ENCODE assay signal across 1 cellular context in the genomic region with DNA sequence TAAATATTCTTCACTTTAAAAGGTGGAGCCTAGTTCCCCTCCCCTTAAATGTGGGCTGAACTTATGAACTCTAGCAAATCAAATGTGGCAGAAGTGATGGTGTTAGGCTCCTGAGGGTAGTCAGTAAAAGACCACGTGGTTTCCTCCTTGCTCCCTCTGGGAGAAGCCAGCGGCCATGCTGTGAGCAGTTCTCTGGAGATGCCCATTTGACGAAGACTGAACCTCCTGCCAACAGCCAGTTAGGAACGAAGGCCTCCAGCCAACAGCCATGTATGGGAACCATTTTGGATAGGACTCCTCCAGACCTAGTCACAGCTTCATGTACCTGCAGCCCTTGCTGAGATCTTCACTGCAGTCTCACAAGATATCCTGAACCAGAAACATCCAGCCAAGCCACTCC.
A peak's percentile ranks its signal among the peaks of the same experiment; 100 is the strongest.
TF ChIP-seq lines count a peak whose summit lies in the region.

No MANE protein-coding gene starts in this region.

TF ChIP-seq in K562, 482 proteins besides CTCF, POLR2A, EP300 and RAD21 (continued from another document and continues in another):
- TF ChIP-seq, protein P1, sequence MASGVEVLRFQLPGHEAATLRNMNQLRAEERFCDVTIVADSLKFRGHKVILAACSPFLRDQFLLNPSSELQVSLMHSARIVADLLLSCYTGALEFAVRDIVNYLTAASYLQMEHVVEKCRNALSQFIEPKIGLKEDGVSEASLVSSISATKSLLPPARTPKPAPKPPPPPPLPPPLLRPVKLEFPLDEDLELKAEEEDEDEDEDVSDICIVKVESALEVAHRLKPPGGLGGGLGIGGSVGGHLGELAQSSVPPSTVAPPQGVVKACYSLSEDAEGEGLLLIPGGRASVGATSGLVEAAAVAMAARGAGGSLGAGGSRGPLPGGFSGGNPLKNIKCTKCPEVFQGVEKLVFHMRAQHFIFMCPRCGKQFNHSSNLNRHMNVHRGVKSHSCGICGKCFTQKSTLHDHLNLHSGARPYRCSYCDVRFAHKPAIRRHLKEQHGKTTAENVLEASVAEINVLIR (CRISPR knock-in tag; IDR thresholded peaks at IDR 0.05) = no peak; the same call in 1 of the 2 replicates
- TF ChIP-seq, protein P2, sequence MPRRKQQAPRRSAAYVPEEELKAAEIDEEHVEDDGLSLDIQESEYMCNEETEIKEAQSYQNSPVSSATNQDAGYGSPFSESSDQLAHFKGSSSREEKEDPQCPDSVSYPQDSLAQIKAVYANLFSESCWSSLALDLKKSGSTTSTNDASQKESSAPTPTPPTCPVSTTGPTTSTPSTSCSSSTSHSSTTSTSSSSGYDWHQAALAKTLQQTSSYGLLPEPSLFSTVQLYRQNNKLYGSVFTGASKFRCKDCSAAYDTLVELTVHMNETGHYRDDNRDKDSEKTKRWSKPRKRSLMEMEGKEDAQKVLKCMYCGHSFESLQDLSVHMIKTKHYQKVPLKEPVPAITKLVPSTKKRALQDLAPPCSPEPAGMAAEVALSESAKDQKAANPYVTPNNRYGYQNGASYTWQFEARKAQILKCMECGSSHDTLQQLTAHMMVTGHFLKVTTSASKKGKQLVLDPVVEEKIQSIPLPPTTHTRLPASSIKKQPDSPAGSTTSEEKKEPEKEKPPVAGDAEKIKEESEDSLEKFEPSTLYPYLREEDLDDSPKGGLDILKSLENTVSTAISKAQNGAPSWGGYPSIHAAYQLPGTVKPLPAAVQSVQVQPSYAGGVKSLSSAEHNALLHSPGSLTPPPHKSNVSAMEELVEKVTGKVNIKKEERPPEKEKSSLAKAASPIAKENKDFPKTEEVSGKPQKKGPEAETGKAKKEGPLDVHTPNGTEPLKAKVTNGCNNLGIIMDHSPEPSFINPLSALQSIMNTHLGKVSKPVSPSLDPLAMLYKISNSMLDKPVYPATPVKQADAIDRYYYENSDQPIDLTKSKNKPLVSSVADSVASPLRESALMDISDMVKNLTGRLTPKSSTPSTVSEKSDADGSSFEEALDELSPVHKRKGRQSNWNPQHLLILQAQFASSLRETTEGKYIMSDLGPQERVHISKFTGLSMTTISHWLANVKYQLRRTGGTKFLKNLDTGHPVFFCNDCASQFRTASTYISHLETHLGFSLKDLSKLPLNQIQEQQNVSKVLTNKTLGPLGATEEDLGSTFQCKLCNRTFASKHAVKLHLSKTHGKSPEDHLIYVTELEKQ (CRISPR knock-in tag; IDR thresholded peaks at IDR 0.05) = 0 out of 2 replicates have a peak, but pooled peaks have one; percentile 72
- TF ChIP-seq TAF7 (tag; IDR thresholded peaks at IDR 0.05) = 0 out of 2 replicates have a peak, but pooled peaks have one; percentile 27
- TF ChIP-seq, protein P3, sequence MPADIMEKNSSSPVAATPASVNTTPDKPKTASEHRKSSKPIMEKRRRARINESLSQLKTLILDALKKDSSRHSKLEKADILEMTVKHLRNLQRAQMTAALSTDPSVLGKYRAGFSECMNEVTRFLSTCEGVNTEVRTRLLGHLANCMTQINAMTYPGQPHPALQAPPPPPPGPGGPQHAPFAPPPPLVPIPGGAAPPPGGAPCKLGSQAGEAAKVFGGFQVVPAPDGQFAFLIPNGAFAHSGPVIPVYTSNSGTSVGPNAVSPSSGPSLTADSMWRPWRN (IDR thresholded peaks at IDR 0.05; ENCODE audit: low read depth) = no peak
- TF ChIP-seq, protein P4, sequence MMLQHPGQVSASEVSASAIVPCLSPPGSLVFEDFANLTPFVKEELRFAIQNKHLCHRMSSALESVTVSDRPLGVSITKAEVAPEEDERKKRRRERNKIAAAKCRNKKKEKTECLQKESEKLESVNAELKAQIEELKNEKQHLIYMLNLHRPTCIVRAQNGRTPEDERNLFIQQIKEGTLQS (IDR thresholded peaks at IDR 0.05) = no peak
- TF ChIP-seq, protein P4 (CRISPR knock-in tag; conservative IDR thresholded peaks at IDR 0.05) = no peak
- TF ChIP-seq HMG20A (CRISPR knock-in tag; conservative IDR thresholded peaks at IDR 0.05) = no peak
- TF ChIP-seq HNRNPK (IDR thresholded peaks at IDR 0.05; ENCODE audit: low read depth, low read length, poor library complexity, severe bottlenecking) = no peak
- TF ChIP-seq, protein P5, sequence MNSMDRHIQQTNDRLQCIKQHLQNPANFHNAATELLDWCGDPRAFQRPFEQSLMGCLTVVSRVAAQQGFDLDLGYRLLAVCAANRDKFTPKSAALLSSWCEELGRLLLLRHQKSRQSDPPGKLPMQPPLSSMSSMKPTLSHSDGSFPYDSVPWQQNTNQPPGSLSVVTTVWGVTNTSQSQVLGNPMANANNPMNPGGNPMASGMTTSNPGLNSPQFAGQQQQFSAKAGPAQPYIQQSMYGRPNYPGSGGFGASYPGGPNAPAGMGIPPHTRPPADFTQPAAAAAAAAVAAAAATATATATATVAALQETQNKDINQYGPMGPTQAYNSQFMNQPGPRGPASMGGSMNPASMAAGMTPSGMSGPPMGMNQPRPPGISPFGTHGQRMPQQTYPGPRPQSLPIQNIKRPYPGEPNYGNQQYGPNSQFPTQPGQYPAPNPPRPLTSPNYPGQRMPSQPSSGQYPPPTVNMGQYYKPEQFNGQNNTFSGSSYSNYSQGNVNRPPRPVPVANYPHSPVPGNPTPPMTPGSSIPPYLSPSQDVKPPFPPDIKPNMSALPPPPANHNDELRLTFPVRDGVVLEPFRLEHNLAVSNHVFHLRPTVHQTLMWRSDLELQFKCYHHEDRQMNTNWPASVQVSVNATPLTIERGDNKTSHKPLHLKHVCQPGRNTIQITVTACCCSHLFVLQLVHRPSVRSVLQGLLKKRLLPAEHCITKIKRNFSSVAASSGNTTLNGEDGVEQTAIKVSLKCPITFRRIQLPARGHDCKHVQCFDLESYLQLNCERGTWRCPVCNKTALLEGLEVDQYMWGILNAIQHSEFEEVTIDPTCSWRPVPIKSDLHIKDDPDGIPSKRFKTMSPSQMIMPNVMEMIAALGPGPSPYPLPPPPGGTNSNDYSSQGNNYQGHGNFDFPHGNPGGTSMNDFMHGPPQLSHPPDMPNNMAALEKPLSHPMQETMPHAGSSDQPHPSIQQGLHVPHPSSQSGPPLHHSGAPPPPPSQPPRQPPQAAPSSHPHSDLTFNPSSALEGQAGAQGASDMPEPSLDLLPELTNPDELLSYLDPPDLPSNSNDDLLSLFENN (IDR thresholded peaks at IDR 0.05; ENCODE audit: low read depth in 2 of 2, low read length in 2 of 2) = no peak
- TF ChIP-seq, protein P6, sequence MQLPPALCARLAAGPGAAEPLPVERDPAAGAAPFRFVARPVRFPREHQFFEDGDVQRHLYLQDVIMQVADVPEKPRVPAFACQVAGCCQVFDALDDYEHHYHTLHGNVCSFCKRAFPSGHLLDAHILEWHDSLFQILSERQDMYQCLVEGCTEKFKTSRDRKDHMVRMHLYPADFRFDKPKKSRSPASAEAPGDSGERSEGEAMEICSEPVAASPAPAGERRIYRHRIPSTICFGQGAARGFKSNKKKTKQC (CRISPR knock-in tag; IDR thresholded peaks at IDR 0.05) = no peak
- TF ChIP-seq, protein P7, sequence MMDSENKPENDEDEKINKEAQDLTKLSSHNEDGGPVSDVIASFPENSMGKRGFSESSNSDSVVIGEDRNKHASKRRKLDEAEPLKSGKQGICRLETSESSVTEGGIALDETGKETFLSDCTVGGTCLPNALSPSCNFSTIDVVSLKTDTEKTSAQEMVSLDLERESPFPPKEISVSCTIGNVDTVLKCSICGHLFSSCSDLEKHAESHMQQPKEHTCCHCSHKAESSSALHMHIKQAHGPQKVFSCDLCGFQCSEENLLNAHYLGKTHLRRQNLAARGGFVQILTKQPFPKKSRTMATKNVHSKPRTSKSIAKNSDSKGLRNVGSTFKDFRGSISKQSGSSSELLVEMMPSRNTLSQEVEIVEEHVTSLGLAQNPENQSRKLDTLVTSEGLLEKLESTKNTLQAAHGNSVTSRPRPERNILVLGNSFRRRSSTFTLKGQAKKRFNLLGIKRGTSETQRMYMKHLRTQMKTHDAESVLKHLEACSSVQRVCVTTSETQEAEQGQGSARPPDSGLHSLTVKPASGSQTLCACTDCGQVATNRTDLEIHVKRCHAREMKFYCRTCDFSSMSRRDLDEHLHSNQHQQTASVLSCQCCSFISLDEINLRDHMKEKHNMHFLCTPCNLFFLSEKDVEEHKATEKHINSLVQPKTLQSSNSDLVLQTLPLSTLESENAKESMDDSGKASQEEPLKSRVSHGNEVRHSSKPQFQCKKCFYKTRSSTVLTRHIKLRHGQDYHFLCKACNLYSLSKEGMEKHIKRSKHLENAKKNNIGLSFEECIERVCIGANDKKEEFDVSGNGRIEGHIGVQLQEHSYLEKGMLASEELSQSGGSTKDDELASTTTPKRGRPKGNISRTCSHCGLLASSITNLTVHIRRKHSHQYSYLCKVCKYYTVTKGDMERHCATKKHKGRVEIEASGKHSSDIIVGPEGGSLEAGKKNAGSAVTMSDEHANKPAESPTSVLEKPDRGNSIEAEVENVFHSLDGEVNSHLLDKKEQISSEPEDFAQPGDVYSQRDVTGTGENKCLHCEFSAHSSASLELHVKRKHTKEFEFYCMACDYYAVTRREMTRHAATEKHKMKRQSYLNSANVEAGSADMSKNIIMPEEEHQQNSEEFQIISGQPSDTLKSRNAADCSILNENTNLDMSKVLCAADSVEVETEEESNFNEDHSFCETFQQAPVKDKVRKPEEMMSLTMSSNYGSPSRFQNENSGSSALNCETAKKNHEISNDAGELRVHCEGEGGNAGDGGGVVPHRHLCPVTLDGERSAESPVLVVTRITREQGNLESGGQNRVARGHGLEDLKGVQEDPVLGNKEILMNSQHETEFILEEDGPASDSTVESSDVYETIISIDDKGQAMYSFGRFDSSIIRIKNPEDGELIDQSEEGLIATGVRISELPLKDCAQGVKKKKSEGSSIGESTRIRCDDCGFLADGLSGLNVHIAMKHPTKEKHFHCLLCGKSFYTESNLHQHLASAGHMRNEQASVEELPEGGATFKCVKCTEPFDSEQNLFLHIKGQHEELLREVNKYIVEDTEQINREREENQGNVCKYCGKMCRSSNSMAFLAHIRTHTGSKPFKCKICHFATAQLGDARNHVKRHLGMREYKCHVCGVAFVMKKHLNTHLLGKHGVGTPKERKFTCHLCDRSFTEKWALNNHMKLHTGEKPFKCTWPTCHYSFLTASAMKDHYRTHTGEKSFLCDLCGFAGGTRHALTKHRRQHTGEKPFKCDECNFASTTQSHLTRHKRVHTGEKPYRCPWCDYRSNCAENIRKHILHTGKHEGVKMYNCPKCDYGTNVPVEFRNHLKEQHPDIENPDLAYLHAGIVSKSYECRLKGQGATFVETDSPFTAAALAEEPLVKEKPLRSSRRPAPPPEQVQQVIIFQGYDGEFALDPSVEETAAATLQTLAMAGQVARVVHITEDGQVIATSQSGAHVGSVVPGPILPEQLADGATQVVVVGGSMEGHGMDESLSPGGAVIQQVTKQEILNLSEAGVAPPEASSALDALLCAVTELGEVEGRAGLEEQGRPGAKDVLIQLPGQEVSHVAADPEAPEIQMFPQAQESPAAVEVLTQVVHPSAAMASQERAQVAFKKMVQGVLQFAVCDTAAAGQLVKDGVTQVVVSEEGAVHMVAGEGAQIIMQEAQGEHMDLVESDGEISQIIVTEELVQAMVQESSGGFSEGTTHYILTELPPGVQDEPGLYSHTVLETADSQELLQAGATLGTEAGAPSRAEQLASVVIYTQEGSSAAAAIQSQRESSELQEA (IDR thresholded peaks at IDR 0.05; ENCODE audit: low read depth) = no peak
- TF ChIP-seq ZNF324 (CRISPR knock-in tag; IDR thresholded peaks at IDR 0.05) = no peak
- no peak for TF ChIP-seq KLF16 (IDR thresholded peaks at IDR 0.05)
- no peak for TF ChIP-seq CREB1 (IDR thresholded peaks at IDR 0.05)
- TF ChIP-seq CREB1 (CRISPR knock-in tag; IDR thresholded peaks at IDR 0.05) = no peak
- TF ChIP-seq, protein P8, sequence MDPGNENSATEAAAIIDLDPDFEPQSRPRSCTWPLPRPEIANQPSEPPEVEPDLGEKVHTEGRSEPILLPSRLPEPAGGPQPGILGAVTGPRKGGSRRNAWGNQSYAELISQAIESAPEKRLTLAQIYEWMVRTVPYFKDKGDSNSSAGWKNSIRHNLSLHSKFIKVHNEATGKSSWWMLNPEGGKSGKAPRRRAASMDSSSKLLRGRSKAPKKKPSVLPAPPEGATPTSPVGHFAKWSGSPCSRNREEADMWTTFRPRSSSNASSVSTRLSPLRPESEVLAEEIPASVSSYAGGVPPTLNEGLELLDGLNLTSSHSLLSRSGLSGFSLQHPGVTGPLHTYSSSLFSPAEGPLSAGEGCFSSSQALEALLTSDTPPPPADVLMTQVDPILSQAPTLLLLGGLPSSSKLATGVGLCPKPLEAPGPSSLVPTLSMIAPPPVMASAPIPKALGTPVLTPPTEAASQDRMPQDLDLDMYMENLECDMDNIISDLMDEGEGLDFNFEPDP (CRISPR knock-in tag; IDR thresholded peaks at IDR 0.05) = no peak
- no peak for TF ChIP-seq BRF1 (IDR thresholded peaks at IDR 0.05; ENCODE audit: borderline replicate concordance, extremely low read depth, insufficient read length)
- no peak for TF ChIP-seq FOSL1 (tag; conservative IDR thresholded peaks at IDR 0.05)
- TF ChIP-seq ZBTB17 (CRISPR knock-in tag; IDR thresholded peaks at IDR 0.05) = 0 out of 2 replicates have a peak, but pooled peaks have one; percentile 64
- TF ChIP-seq NR2F6 (CRISPR knock-in tag; IDR thresholded peaks at IDR 0.05) = no peak
- TF ChIP-seq ZNF311 (CRISPR knock-in tag; IDR thresholded peaks at IDR 0.05) = no peak
- no peak for TF ChIP-seq ZNF785 (CRISPR knock-in tag; IDR thresholded peaks at IDR 0.05)
- TF ChIP-seq TAL1 (IDR thresholded peaks at IDR 0.05) = no peak
- TF ChIP-seq MBD2 (IDR thresholded peaks at IDR 0.05; ENCODE audit: borderline replicate concordance, low read depth) = no peak
- TF ChIP-seq ZNF175 (CRISPR knock-in tag; IDR thresholded peaks at IDR 0.05; ENCODE audit: low read depth) = peak; percentile 80; the same call in 1 of the 2 replicates
- TF ChIP-seq ZBTB1 (CRISPR knock-in tag; IDR thresholded peaks at IDR 0.05; ENCODE audit: borderline replicate concordance, low read depth) = no peak
- no peak for TF ChIP-seq CAMTA2 (CRISPR knock-in tag; conservative IDR thresholded peaks at IDR 0.05)
- TF ChIP-seq ZNF239 (CRISPR knock-in tag; IDR thresholded peaks at IDR 0.05) = peak; percentile 62
- TF ChIP-seq ERF (CRISPR knock-in tag; IDR thresholded peaks at IDR 0.05) = 0 out of 2 replicates have a peak, but pooled peaks have one; percentile 46
- TF ChIP-seq ZKSCAN8 (CRISPR knock-in tag; IDR thresholded peaks at IDR 0.05) = peak; percentile 68; the same call in 1 of the 2 replicates
- TF ChIP-seq ZNF133 (CRISPR knock-in tag; IDR thresholded peaks at IDR 0.05) = no peak
- no peak for TF ChIP-seq BRD9 (IDR thresholded peaks at IDR 0.05; ENCODE audit: low read depth, partially characterized antibody)
- TF ChIP-seq, protein P9, sequence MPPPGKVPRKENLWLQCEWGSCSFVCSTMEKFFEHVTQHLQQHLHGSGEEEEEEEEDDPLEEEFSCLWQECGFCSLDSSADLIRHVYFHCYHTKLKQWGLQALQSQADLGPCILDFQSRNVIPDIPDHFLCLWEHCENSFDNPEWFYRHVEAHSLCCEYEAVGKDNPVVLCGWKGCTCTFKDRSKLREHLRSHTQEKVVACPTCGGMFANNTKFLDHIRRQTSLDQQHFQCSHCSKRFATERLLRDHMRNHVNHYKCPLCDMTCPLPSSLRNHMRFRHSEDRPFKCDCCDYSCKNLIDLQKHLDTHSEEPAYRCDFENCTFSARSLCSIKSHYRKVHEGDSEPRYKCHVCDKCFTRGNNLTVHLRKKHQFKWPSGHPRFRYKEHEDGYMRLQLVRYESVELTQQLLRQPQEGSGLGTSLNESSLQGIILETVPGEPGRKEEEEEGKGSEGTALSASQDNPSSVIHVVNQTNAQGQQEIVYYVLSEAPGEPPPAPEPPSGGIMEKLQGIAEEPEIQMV (tag; conservative IDR thresholded peaks at IDR 0.05; ENCODE audit: low read depth) = peak; percentile 67; the same call in 1 of the 2 replicates
- no peak for TF ChIP-seq RCOR1 (IDR thresholded peaks at IDR 0.05; ENCODE audit: borderline replicate concordance in 1 of 2, low read depth in 2 of 2, low read length in 2 of 2)
- TF ChIP-seq ZNF830 (CRISPR knock-in tag; IDR thresholded peaks at IDR 0.05) = 0 out of 2 replicates have a peak, but pooled peaks have one; percentile 30
